Comparison of ENCODE assay signal across 1 cellular context in the genomic region with DNA sequence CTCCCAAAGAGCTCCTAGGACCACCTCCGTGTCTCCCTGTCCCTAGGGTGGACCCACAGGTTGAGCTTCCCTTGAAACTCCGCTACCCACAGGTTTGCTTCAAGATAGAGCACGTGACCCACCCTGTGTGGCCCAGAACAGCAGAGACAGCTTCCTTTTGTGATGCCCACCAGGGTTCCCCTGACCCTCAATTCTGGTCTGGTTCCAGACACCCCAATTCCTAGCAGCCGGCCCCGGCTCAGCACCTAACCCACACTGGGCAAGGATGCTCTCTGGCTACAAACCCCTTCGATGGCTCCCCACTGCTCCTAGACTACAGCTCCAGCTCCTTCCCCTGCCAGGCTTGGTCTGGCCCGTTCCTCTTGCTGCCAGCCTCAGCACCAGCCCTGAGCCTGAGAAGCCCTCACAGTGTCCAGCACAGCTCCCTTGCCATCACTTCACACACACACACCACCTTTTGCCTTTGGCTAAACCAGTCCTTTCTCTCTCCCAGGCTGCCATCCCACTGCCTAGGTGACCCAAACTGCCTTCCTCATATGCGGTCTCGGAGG.
TF ChIP-seq lines count a peak whose summit lies in the region.

No MANE protein-coding gene starts in this region.

TF ChIP-seq in IMR-90, 13 proteins besides CTCF, POLR2A, EP300 and RAD21:
- TF ChIP-seq NFE2L2 (IDR thresholded peaks at IDR 0.05; ENCODE audit: low read depth, low read length) = no peak
- TF ChIP-seq, protein P1, sequence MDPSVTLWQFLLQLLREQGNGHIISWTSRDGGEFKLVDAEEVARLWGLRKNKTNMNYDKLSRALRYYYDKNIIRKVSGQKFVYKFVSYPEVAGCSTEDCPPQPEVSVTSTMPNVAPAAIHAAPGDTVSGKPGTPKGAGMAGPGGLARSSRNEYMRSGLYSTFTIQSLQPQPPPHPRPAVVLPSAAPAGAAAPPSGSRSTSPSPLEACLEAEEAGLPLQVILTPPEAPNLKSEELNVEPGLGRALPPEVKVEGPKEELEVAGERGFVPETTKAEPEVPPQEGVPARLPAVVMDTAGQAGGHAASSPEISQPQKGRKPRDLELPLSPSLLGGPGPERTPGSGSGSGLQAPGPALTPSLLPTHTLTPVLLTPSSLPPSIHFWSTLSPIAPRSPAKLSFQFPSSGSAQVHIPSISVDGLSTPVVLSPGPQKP (IDR thresholded peaks at IDR 0.05; ENCODE audit: borderline replicate concordance, low read depth, low read length) = no peak
- no peak for TF ChIP-seq CEBPB (IDR thresholded peaks at IDR 0.05; ENCODE audit: low read depth, low read length)
- TF ChIP-seq CHD1 (IDR thresholded peaks at IDR 0.05; ENCODE audit: low read depth, low read length) = no peak
- no peak for TF ChIP-seq MAFK (IDR thresholded peaks at IDR 0.05; ENCODE audit: low read depth, low read length)
- TF ChIP-seq, protein P2, sequence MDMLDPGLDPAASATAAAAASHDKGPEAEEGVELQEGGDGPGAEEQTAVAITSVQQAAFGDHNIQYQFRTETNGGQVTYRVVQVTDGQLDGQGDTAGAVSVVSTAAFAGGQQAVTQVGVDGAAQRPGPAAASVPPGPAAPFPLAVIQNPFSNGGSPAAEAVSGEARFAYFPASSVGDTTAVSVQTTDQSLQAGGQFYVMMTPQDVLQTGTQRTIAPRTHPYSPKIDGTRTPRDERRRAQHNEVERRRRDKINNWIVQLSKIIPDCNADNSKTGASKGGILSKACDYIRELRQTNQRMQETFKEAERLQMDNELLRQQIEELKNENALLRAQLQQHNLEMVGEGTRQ (IDR thresholded peaks at IDR 0.05; ENCODE audit: low read depth, low read length) = no peak
- TF ChIP-seq RFX5 (IDR thresholded peaks at IDR 0.05; ENCODE audit: low read depth, low read length) = no peak
- TF ChIP-seq MAZ (IDR thresholded peaks at IDR 0.05; ENCODE audit: borderline replicate concordance, low read depth, low read length) = no peak
- TF ChIP-seq FOS (IDR thresholded peaks at IDR 0.05; ENCODE audit: low read depth, low read length) = no peak
- TF ChIP-seq BHLHE40 (IDR thresholded peaks at IDR 0.05; ENCODE audit: low read depth, low read length) = no peak
- TF ChIP-seq MXI1 (IDR thresholded peaks at IDR 0.05; ENCODE audit: borderline replicate concordance, low read depth, low read length) = no peak
- no peak for TF ChIP-seq SMC3 (IDR thresholded peaks at IDR 0.05; ENCODE audit: low read depth, low read length)
